In genomic region chr15:82045892-82046667, GRCh38 we compare ENCODE assay signal across 1 cellular context.
TF ChIP-seq lines count a peak whose summit lies in the region.

Gene MEX3B (minus strand): TSS chr15:82046018. CDS start chr15:82045705, 313 bp downstream.

TF ChIP-seq in H1, 55 proteins besides CTCF, POLR2A, EP300 and RAD21:
- TF ChIP-seq HDAC2 (IDR thresholded peaks at IDR 0.05; ENCODE audit: borderline replicate concordance in 1 of 2, low read depth in 2 of 2, low read length in 2 of 2), result peak; percentile 92 to 99; a peak in 3 of 4 replicates
- TF ChIP-seq POU5F1 (IDR thresholded peaks at IDR 0.05; ENCODE audit: low read depth, low read length), result no peak
- TF ChIP-seq TCF12 (IDR thresholded peaks at IDR 0.05; ENCODE audit: low read depth, low read length), result peak; percentile 39; the same call in 1 of the 2 replicates
- peak; percentile 17; the same call in 1 of the 2 replicates for TF ChIP-seq TBP (IDR thresholded peaks at IDR 0.05; ENCODE audit: low read depth, low read length)
- peak; percentile 18; the same call in 1 of the 2 replicates for TF ChIP-seq POLR2AphosphoS5 (IDR thresholded peaks at IDR 0.05; ENCODE audit: low read depth, low read length)
- peak; percentile 71; the same call in 1 of the 2 replicates for TF ChIP-seq EGR1 (IDR thresholded peaks at IDR 0.05; ENCODE audit: borderline replicate concordance, low read depth, low read length)
- peak; percentile 41 for TF ChIP-seq ASH2L (IDR thresholded peaks at IDR 0.05; ENCODE audit: low read length)
- TF ChIP-seq TAF1 (IDR thresholded peaks at IDR 0.05; ENCODE audit: low read depth, low read length), result no peak; the same call in 1 of the 2 replicates
- no peak for TF ChIP-seq CTBP2 (IDR thresholded peaks at IDR 0.05; ENCODE audit: borderline replicate concordance, insufficient read depth, insufficient read length, low read length)
- peak; percentile 4 for TF ChIP-seq KDM4A (IDR thresholded peaks at IDR 0.05; ENCODE audit: low read depth, low read length, severe bottlenecking)
- TF ChIP-seq GTF2F1 (IDR thresholded peaks at IDR 0.05; ENCODE audit: borderline replicate concordance, low read depth, low read length), result no peak
- TF ChIP-seq HDAC6 (IDR thresholded peaks at IDR 0.05; ENCODE audit: low read depth, low read length), result no peak
- TF ChIP-seq KDM1A (IDR thresholded peaks at IDR 0.05; ENCODE audit: borderline replicate concordance, low read length), result peak; percentile 99
- TF ChIP-seq, protein P1, sequence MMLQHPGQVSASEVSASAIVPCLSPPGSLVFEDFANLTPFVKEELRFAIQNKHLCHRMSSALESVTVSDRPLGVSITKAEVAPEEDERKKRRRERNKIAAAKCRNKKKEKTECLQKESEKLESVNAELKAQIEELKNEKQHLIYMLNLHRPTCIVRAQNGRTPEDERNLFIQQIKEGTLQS (IDR thresholded peaks at IDR 0.05; ENCODE audit: insufficient read depth, low read depth, low read length), result no peak
- TF ChIP-seq CREB1 (IDR thresholded peaks at IDR 0.05), result peak; percentile 87
- no peak for TF ChIP-seq SP4 (IDR thresholded peaks at IDR 0.05; ENCODE audit: low read length)
